13 cellular contexts compared by ENCODE assay signal in the genomic region with DNA sequence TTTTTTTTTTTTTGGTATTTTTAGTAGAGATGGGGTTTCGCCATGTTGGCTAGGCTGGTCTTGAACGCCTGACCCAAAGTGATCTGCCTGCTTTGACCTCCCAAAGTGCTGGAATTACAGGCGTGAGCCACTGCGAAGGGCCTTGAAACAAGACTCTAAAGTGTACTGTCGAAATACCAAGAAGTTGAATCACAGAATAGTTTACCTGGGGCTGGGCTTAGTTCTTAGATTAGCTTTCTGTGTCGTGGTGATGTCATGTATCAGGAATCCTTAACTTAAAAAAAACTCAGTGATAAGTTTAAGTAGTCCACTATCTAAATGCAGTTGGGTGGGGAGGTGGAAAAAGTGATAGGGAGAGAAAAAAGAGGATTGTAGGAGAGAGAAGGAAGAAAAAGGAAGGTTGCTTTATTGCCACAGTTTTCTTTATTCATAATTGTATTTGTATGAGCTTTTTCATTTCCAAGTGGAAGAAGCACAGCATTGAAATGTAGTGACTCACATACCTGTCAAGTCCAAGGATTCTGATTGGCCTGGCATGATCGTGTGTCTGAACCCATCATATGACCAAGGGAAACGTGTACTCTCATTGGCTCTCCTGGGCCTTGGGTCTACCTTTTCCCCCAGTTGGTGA. TPM values are rescaled to one million over a fixed set of nuclear protein-coding genes. Genes with fewer than 3 reads are reported as not detected.
A peak's percentile ranks its signal among the peaks of the same experiment; 100 is the strongest.
DNase-seq lines count a peak whose midpoint lies in the region; ATAC-seq and TF ChIP-seq lines count a peak whose summit lies in the region.
"Had no signal": no experiment of that assay in that cellular context is flagged by ENCODE, and none has a peak within 500 bp of the region (broad histone marks: within the 10 kb centered on the region; RNA-seq: fewer than 3 reads in every experiment).

No MANE protein-coding gene starts in this region.

- H3K9me3 ChIP-seq in Peyer's patch (no peaks in the 10 kb centered on the region), esophagus squamous epithelium (no peaks in the 10 kb centered on the region)
- H3K9me3 ChIP-seq: right lobe of liver, tibial nerve had no signal

- H3K36me3 ChIP-seq in Peyer's patch = no peaks in the 10 kb centered on the region
- H3K36me3 ChIP-seq in esophagus squamous epithelium = no peaks in the 10 kb centered on the region
- H3K36me3 ChIP-seq: right lobe of liver, tibial nerve had no signal

- intact Hi-C loops in esophagus squamous epithelium (cut with DNase I) = no loop called here

- H3K4me1 Mint-ChIP-seq in osteocyte (ENCODE audit: unreplicated experiment) = peaks cover 43% of the 10 kb centered on the region

- no peak overlapping the region for H3K4me3 ChIP-seq in Peyer's patch
- no peak overlapping the region for H3K4me3 ChIP-seq in esophagus squamous epithelium
- H3K4me3 ChIP-seq: right lobe of liver, tibial nerve had no signal

- TF ChIP-seq CTCF in Peyer's patch (IDR thresholded peaks at IDR 0.05) = peak in 2 of 6 experiments; percentile 10 to 29
- TF ChIP-seq CTCF in esophagus squamous epithelium (IDR thresholded peaks at IDR 0.05) = no peak
- TF ChIP-seq CTCF in osteocyte (IDR thresholded peaks at IDR 0.05) = no peak

- TF ChIP-seq POLR2A in Peyer's patch (IDR thresholded peaks at IDR 0.05) (no peak), esophagus squamous epithelium (IDR thresholded peaks at IDR 0.05) (no peak)

- H3K27ac Mint-ChIP-seq in osteocyte (ENCODE audit: unreplicated experiment) = peak overlapping the region; percentile 70

- ATAC-seq in GM19455 (IDR thresholded peaks at IDR 0.05; ENCODE audit: unreplicated experiment) = no peak

- DNase-seq in GM03348 (ENCODE audit: low spot score) (peak; percentile 50), Peyer's patch (no peak), esophagus squamous epithelium (lab: John Stamatoyannopoulos, UW) (no peak), osteocyte (ENCODE audit: extremely low spot score, unreplicated experiment) (no peak), NCI-H1048 (lab: John Stamatoyannopoulos, UW) (no peak), NCI-H524 (lab: John Stamatoyannopoulos, UW) (no peak), DMS114 treated with DMSO at 0.1 percent for 48 hours (lab: John Stamatoyannopoulos, UW; ENCODE audit: unreplicated experiment) (no peak)
- DNase-seq: activated CD4-positive, CD25-positive, alpha-beta regulatory T cell treated with anti-CD3 and anti-CD28 coated beads, Interleukin-2, amount 50 U/mL, for 72 hours; cortex of kidney; NCI-H1436; right lobe of liver had no signal

- H3K27ac ChIP-seq in Peyer's patch (peak overlapping the region in 3 of 4 donors; percentile 48 to 68 (median 64)), esophagus squamous epithelium (peak overlapping the region in 3 of 4 donors; percentile 28 to 65 (median 51))
- H3K27ac ChIP-seq: right lobe of liver had no signal

- WGBS in esophagus squamous epithelium, 2 donors = 34 to 56% methylated on average over 6 to 8 of the region's 8 CpGs

- peaks cover 2% of the 10 kb centered on the region for H3K36me3 Mint-ChIP-seq in osteocyte (ENCODE audit: unreplicated experiment)

- H3K4me1 ChIP-seq in Peyer's patch (peaks cover 0 to 34% (median 1%) of the 10 kb centered on the region in 4 donors), esophagus squamous epithelium (peaks cover 0 to 58% (median 15%) of the 10 kb centered on the region in 3 donors)

- H3K4me3 Mint-ChIP-seq in osteocyte (ENCODE audit: unreplicated experiment) = no peak overlapping the region

- H3K27me3 ChIP-seq in Peyer's patch = no peaks in the 10 kb centered on the region
- no peaks in the 10 kb centered on the region for H3K27me3 ChIP-seq in esophagus squamous epithelium
- H3K27me3 ChIP-seq: right lobe of liver, tibial nerve had no signal

- no peaks in the 10 kb centered on the region for H3K27me3 Mint-ChIP-seq in osteocyte (ENCODE audit: unreplicated experiment)

- H3K9me3 Mint-ChIP-seq in osteocyte (ENCODE audit: unreplicated experiment) = peaks cover 4% of the 10 kb centered on the region

RNA-seq across cellular contexts. Expression of a gene that starts 13.4 kb away (rescaled TPM):
- 10 to 100 TPM; 41.0 to 56.9 (median 49.5) TPM for total RNA-seq in Peyer's patch
- total RNA-seq in esophagus squamous epithelium = 10 to 100 TPM in 3 of 4 donors, 1 to 10 TPM in 1; 9.5 to 27.1 (median 11.6) TPM
- 44.0 and 49.9 TPM in 2 replicates for total RNA-seq in osteocyte

RNA-seq across cellular contexts. Expression of a gene that starts 14.2 kb away (rescaled TPM):
- 100 to 1,000 TPM in 1 of 4 donors, 10 to 100 TPM in 3; 30.8 to 172 (median 48.5) TPM for total RNA-seq in Peyer's patch
- 10 to 100 TPM in 3 of 4 donors, 1 to 10 TPM in 1; 7.9 to 25.7 (median 15.3) TPM for total RNA-seq in esophagus squamous epithelium
- total RNA-seq in osteocyte = 43.6 and 48.2 TPM in 2 replicates
